Comparison of ENCODE assay signal across 2 cellular contexts in genomic region chr15:67549736-67550135, GRCh38.
A peak's percentile ranks its signal among the peaks of the same experiment; 100 is the strongest.
TF ChIP-seq lines count a peak whose summit lies in the region.

No MANE protein-coding gene starts in this region.

TF ChIP-seq in K562, 482 proteins besides CTCF, POLR2A, EP300 and RAD21:
- TF ChIP-seq PHF20 (IDR thresholded peaks at IDR 0.05; ENCODE audit: partially characterized antibody): no peak
- TF ChIP-seq ZNF316 (IDR thresholded peaks at IDR 0.05): peak; percentile 44; the same call in 1 of the 2 replicates
- TF ChIP-seq C11orf30 (IDR thresholded peaks at IDR 0.05; ENCODE audit: low read depth): 0 out of 2 replicates have a peak, but pooled peaks have one; percentile 6

TF ChIP-seq in SK-N-SH treated with all-trans-retinoic acid at 6 μM for 48 hours, 23 proteins besides CTCF, POLR2A, EP300 and RAD21:
- TF ChIP-seq CREB5 (CRISPR knock-in tag; IDR thresholded peaks at IDR 0.05; ENCODE audit: low read depth) (no peak), ZC3H10 (CRISPR knock-in tag; IDR thresholded peaks at IDR 0.05) (no peak), ARNTL (CRISPR knock-in tag; IDR thresholded peaks at IDR 0.05; ENCODE audit: borderline replicate concordance, low read depth) (no peak), ZNF8 (CRISPR knock-in tag; IDR thresholded peaks at IDR 0.05) (no peak), PPARA (CRISPR knock-in tag; IDR thresholded peaks at IDR 0.05; ENCODE audit: borderline replicate concordance) (no peak), BACH2 (CRISPR knock-in tag; IDR thresholded peaks at IDR 0.05; ENCODE audit: borderline replicate concordance) (no peak), GLIS3 (CRISPR knock-in tag; IDR thresholded peaks at IDR 0.05) (no peak), SNAI2 (CRISPR knock-in tag; IDR thresholded peaks at IDR 0.05) (no peak), PATZ1 (CRISPR knock-in tag; IDR thresholded peaks at IDR 0.05; ENCODE audit: borderline replicate concordance) (no peak), ESRRG (CRISPR knock-in tag; IDR thresholded peaks at IDR 0.05) (no peak), RARB (CRISPR knock-in tag; IDR thresholded peaks at IDR 0.05) (no peak), OSR1 (CRISPR knock-in tag; IDR thresholded peaks at IDR 0.05) (no peak), ISL1 (CRISPR knock-in tag; IDR thresholded peaks at IDR 0.05) (no peak), TOX (CRISPR knock-in tag; IDR thresholded peaks at IDR 0.05; ENCODE audit: borderline replicate concordance) (no peak)
- TF ChIP-seq, protein P1, sequence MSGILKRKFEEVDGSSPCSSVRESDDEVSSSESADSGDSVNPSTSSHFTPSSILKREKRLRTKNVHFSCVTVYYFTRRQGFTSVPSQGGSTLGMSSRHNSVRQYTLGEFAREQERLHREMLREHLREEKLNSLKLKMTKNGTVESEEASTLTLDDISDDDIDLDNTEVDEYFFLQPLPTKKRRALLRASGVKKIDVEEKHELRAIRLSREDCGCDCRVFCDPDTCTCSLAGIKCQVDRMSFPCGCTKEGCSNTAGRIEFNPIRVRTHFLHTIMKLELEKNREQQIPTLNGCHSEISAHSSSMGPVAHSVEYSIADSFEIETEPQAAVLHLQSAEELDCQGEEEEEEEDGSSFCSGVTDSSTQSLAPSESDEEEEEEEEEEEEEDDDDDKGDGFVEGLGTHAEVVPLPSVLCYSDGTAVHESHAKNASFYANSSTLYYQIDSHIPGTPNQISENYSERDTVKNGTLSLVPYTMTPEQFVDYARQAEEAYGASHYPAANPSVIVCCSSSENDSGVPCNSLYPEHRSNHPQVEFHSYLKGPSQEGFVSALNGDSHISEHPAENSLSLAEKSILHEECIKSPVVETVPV (CRISPR knock-in tag; IDR thresholded peaks at IDR 0.05): no peak
- TF ChIP-seq, protein P2, sequence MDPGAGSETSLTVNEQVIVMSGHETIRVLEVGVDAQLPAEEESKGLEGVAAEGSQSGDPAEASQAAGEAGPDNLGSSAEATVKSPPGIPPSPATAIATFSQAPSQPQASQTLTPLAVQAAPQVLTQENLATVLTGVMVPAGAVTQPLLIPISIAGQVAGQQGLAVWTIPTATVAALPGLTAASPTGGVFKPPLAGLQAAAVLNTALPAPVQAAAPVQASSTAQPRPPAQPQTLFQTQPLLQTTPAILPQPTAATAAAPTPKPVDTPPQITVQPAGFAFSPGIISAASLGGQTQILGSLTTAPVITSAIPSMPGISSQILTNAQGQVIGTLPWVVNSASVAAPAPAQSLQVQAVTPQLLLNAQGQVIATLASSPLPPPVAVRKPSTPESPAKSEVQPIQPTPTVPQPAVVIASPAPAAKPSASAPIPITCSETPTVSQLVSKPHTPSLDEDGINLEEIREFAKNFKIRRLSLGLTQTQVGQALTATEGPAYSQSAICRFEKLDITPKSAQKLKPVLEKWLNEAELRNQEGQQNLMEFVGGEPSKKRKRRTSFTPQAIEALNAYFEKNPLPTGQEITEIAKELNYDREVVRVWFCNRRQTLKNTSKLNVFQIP (CRISPR knock-in tag; IDR thresholded peaks at IDR 0.05; ENCODE audit: borderline replicate concordance, low read depth): no peak
